Comparison of ENCODE assay signal across 13 cellular contexts in genomic region chr3:152292367-152292766, GRCh38. TPM values are rescaled to one million over a fixed set of nuclear protein-coding genes. Genes with fewer than 3 reads are reported as not detected.
DNase-seq lines count a peak whose midpoint lies in the region; ATAC-seq, FAIRE-seq and TF ChIP-seq lines count a peak whose summit lies in the region.
"Had no signal": no experiment of that assay in that cellular context is flagged by ENCODE, and none has a peak within 500 bp of the region (broad histone marks: within the 10 kb centered on the region; RNA-seq: fewer than 3 reads in every experiment).

No MANE protein-coding gene starts in this region.

- H3K27me3 ChIP-seq in BLaER1 (no peaks in the 10 kb centered on the region), ascending aorta (no peaks in the 10 kb centered on the region), tibial nerve (no peaks in the 10 kb centered on the region)

- H3K27ac Mint-ChIP-seq in natural killer cell, result peak overlapping the region; percentile 82 to 84

- no peak overlapping the region for H3K27ac ChIP-seq in BLaER1
- H3K27ac ChIP-seq in ascending aorta, result peak overlapping the region; percentile 66 to 67
- H3K27ac ChIP-seq in tibial nerve, result no peak overlapping the region
- H3K27ac ChIP-seq: PC-9 had no signal

- TF ChIP-seq EP300 in tibial nerve (IDR thresholded peaks at IDR 0.05), result no peak

- ATAC-seq in natural killer cell (no peak), HG02938 (IDR thresholded peaks at IDR 0.05; ENCODE audit: unreplicated experiment) (no peak)

- TF ChIP-seq POLR2A in GM12891 (IDR thresholded peaks at IDR 0.05; ENCODE audit: low read depth, low read length) (no peak), tibial nerve (IDR thresholded peaks at IDR 0.05) (no peak)

- intact Hi-C loops in ascending aorta (cut with DNase I) (no loop called here), natural killer cell (cut with micrococcal nuclease) (no loop called here)

- H3K4me3 ChIP-seq in BLaER1 (no peak overlapping the region), ascending aorta (no peak overlapping the region), tibial nerve (no peak overlapping the region)
- H3K4me3 ChIP-seq: PC-9 had no signal

- DNase-seq in GM12891 (ENCODE audit: insufficient read length, low spot score) (no peak), ascending aorta (ENCODE audit: low spot score in 2 of 2) (no peak), natural killer cell (no peak), tibial nerve (ENCODE audit: low spot score in 2 of 2) (no peak), NCI-H2171 (lab: John Stamatoyannopoulos, UW) (no peak)
- DNase-seq: activated effector memory CD4-positive, alpha-beta T cell treated with anti-CD3 and anti-CD28 coated beads, Interleukin-2, amount 50 U/mL, for 16 hours; NCI-H2081; PC-9; retina had no signal

- no peak for TF ChIP-seq CTCF in ascending aorta (IDR thresholded peaks at IDR 0.05)
- TF ChIP-seq CTCF in natural killer cell (IDR thresholded peaks at IDR 0.05), result no peak
- no peak for TF ChIP-seq CTCF in tibial nerve (IDR thresholded peaks at IDR 0.05)

- 63 to 68% methylated on average over 3 of the region's 3 CpGs for WGBS in tibial nerve, 2 donors

- H3K9me3 ChIP-seq in BLaER1 (no peaks in the 10 kb centered on the region), ascending aorta (no peaks in the 10 kb centered on the region), tibial nerve (no peaks in the 10 kb centered on the region)

- no peak overlapping the region for H3K9ac ChIP-seq in BLaER1

- H3K4me3 Mint-ChIP-seq in natural killer cell, result peak overlapping the region; percentile 49

- H3K27me3 Mint-ChIP-seq in natural killer cell (ENCODE audit: low read depth in 2 of 2), result no peaks in the 10 kb centered on the region
- H3K27me3 Mint-ChIP-seq: memory B cell had no signal

- no peaks in the 10 kb centered on the region for H3K9me3 Mint-ChIP-seq in natural killer cell
- H3K9me3 Mint-ChIP-seq: memory B cell had no signal

- H3K4me1 ChIP-seq in BLaER1, result peaks cover 56% of the 10 kb centered on the region
- H3K4me1 ChIP-seq in ascending aorta, result peaks cover 2 to 76% of the 10 kb centered on the region in 2 donors
- H3K4me1 ChIP-seq in tibial nerve, result peaks cover 0 to 96% (median 53%) of the 10 kb centered on the region in 4 donors

- peaks cover 94% of the 10 kb centered on the region for H4K20me1 ChIP-seq in BLaER1

- H3K4me2 ChIP-seq in BLaER1, result peak overlapping the region; percentile 62; the same call in 1 of the 2 replicates
- H3K4me2 ChIP-seq: PC-9 had no signal

- FAIRE-seq in GM12891 (lab: Jason Lieb, UNC), result peak; percentile 84
- FAIRE-seq: D721Med had no signal

- H3K36me3 ChIP-seq in BLaER1 (peaks cover 23% of the 10 kb centered on the region; the same call in 1 of the 2 replicates), ascending aorta (no peaks in the 10 kb centered on the region), tibial nerve (no peaks in the 10 kb centered on the region)

- peaks cover 73 to 87% of the 10 kb centered on the region in 2 donors for H3K4me1 Mint-ChIP-seq in natural killer cell

- H3K36me3 Mint-ChIP-seq in natural killer cell, result no peaks in the 10 kb centered on the region

TF ChIP-seq in GM12891, 5 proteins besides CTCF, POLR2A, EP300 and RAD21:
- TF ChIP-seq PAX5 (IDR thresholded peaks at IDR 0.05; ENCODE audit: insufficient read depth, low read length, severe bottlenecking) (no peak), TAF1 (IDR thresholded peaks at IDR 0.05; ENCODE audit: low read depth, low read length) (no peak), SPI1 (IDR thresholded peaks at IDR 0.05; ENCODE audit: low read depth, low read length) (no peak), POLR2AphosphoS5 (IDR thresholded peaks at IDR 0.05; ENCODE audit: low read depth, low read length) (no peak), POU2F2 (IDR thresholded peaks at IDR 0.05; ENCODE audit: low read depth, low read length) (no peak)
TF ChIP-seq in GM12891: peak in this region for 0.

RNA-seq across cellular contexts. Expression of gene MBNL1, which starts 23.6 kb away (rescaled TPM):
- polyA plus RNA-seq in GM12891 (2012; ENCODE audit: low read depth, missing spikeins), result 103 TPM
- 350 TPM for total RNA-seq in ascending aorta
- 100 to 1,000 TPM; 600 to 704 (median 607) TPM for total RNA-seq in natural killer cell
- 100 to 1,000 TPM; 353 to 653 (median 495) TPM for total RNA-seq in tibial nerve

Comparison
In these comparisons a context has a peak if more than half of its experiments do, and no peak if none do; other contexts are left out.
1. H3K27ac ChIP-seq: peak in ascending aorta (2 of 2); none in BLaER1 (single experiment) and tibial nerve (0 of 4).